In genomic region chr2:54103454-54104314, GRCh38 we compare ENCODE assay signal across 2 cellular contexts.
TF ChIP-seq lines count a peak whose summit lies in the region.

No MANE protein-coding gene starts in this region.

TF ChIP-seq in IMR-90, 13 proteins besides CTCF, POLR2A, EP300 and RAD21 (continued from another document):
- no peak for TF ChIP-seq USF2 (IDR thresholded peaks at IDR 0.05; ENCODE audit: low read depth, low read length)

TF ChIP-seq in WTC11, 78 proteins besides CTCF, POLR2A, EP300 and RAD21 (continued from another document):
- TF ChIP-seq CDX4 (CRISPR knock-in tag; IDR thresholded peaks at IDR 0.05; ENCODE audit: borderline replicate concordance) = no peak
- no peak for TF ChIP-seq CREB1 (CRISPR knock-in tag; IDR thresholded peaks at IDR 0.05)
- TF ChIP-seq ETV6 (CRISPR knock-in tag; IDR thresholded peaks at IDR 0.05) = no peak
- TF ChIP-seq, protein P1, sequence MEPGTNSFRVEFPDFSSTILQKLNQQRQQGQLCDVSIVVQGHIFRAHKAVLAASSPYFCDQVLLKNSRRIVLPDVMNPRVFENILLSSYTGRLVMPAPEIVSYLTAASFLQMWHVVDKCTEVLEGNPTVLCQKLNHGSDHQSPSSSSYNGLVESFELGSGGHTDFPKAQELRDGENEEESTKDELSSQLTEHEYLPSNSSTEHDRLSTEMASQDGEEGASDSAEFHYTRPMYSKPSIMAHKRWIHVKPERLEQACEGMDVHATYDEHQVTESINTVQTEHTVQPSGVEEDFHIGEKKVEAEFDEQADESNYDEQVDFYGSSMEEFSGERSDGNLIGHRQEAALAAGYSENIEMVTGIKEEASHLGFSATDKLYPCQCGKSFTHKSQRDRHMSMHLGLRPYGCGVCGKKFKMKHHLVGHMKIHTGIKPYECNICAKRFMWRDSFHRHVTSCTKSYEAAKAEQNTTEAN (CRISPR knock-in tag; IDR thresholded peaks at IDR 0.05) = no peak
- TF ChIP-seq, protein P2, sequence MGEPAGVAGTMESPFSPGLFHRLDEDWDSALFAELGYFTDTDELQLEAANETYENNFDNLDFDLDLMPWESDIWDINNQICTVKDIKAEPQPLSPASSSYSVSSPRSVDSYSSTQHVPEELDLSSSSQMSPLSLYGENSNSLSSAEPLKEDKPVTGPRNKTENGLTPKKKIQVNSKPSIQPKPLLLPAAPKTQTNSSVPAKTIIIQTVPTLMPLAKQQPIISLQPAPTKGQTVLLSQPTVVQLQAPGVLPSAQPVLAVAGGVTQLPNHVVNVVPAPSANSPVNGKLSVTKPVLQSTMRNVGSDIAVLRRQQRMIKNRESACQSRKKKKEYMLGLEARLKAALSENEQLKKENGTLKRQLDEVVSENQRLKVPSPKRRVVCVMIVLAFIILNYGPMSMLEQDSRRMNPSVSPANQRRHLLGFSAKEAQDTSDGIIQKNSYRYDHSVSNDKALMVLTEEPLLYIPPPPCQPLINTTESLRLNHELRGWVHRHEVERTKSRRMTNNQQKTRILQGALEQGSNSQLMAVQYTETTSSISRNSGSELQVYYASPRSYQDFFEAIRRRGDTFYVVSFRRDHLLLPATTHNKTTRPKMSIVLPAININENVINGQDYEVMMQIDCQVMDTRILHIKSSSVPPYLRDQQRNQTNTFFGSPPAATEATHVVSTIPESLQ (CRISPR knock-in tag; IDR thresholded peaks at IDR 0.05) = no peak
- TF ChIP-seq, protein P3, sequence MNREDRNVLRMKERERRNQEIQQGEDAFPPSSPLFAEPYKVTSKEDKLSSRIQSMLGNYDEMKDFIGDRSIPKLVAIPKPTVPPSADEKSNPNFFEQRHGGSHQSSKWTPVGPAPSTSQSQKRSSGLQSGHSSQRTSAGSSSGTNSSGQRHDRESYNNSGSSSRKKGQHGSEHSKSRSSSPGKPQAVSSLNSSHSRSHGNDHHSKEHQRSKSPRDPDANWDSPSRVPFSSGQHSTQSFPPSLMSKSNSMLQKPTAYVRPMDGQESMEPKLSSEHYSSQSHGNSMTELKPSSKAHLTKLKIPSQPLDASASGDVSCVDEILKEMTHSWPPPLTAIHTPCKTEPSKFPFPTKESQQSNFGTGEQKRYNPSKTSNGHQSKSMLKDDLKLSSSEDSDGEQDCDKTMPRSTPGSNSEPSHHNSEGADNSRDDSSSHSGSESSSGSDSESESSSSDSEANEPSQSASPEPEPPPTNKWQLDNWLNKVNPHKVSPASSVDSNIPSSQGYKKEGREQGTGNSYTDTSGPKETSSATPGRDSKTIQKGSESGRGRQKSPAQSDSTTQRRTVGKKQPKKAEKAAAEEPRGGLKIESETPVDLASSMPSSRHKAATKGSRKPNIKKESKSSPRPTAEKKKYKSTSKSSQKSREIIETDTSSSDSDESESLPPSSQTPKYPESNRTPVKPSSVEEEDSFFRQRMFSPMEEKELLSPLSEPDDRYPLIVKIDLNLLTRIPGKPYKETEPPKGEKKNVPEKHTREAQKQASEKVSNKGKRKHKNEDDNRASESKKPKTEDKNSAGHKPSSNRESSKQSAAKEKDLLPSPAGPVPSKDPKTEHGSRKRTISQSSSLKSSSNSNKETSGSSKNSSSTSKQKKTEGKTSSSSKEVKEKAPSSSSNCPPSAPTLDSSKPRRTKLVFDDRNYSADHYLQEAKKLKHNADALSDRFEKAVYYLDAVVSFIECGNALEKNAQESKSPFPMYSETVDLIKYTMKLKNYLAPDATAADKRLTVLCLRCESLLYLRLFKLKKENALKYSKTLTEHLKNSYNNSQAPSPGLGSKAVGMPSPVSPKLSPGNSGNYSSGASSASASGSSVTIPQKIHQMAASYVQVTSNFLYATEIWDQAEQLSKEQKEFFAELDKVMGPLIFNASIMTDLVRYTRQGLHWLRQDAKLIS (CRISPR knock-in tag; IDR thresholded peaks at IDR 0.05; ENCODE audit: borderline replicate concordance) = no peak
- TF ChIP-seq SMAD3 (CRISPR knock-in tag; IDR thresholded peaks at IDR 0.05; ENCODE audit: borderline replicate concordance) = no peak
